Comparison of ENCODE assay signal across 10 cellular contexts in genomic region chr1:229341811-229342304, GRCh38. TPM values are rescaled to one million over a fixed set of nuclear protein-coding genes. Genes with fewer than 3 reads are reported as not detected.
DNase-seq lines count a peak whose midpoint lies in the region; ATAC-seq, FAIRE-seq and TF ChIP-seq lines count a peak whose summit lies in the region.
"Had no signal": no experiment of that assay in that cellular context is flagged by ENCODE, and none has a peak within 500 bp of the region (broad histone marks: within the 10 kb centered on the region; RNA-seq: fewer than 3 reads in every experiment).

No MANE protein-coding gene starts in this region.

- H3K4me3 ChIP-seq in H7 (ENCODE audit: insufficient read depth, low read depth, low read length), result peak overlapping the region; percentile 96
- peak overlapping the region; percentile 77 for H3K4me3 ChIP-seq in LNCaP clone FGC (ENCODE audit: low read depth, low read length)
- peak overlapping the region; percentile 89 to 94 (median 92) for H3K4me3 ChIP-seq in pancreas

- peaks cover 0 to 4% (median 0%) of the 10 kb centered on the region in 3 donors for H3K4me1 ChIP-seq in pancreas

- DNase-seq in DMS 273 (lab: John Stamatoyannopoulos, UW; ENCODE audit: unreplicated experiment) (peak; percentile 85), DMS 273 treated with DMSO at 0.1 percent for 48 hours (lab: John Stamatoyannopoulos, UW) (no peak), H7 (no peak), LNCaP clone FGC (ENCODE audit: low read depth) (no peak), foreskin melanocyte (peak; percentile 18), pancreas (peak in 2 of 6 donors; percentile 39 to 68)
- DNase-seq in activated CD4-positive, alpha-beta T cell treated with anti-CD3 and anti-CD28 coated beads, Interleukin-2, amount 50 U/mL, for 1 hour, result no peak

- intact Hi-C loops in pancreas (cut with DNase I), result no loop called here

- no peaks in the 10 kb centered on the region for H3K36me3 ChIP-seq in H7 (replicated peaks; ENCODE audit: control insufficient read depth, insufficient read depth, low read length)
- no peaks in the 10 kb centered on the region for H3K36me3 ChIP-seq in pancreas

- no peak for FAIRE-seq in pancreas (lab: Jason Lieb, UNC)
- FAIRE-seq: A204.1, endometrium had no signal

- no peaks in the 10 kb centered on the region for H3K9me3 ChIP-seq in pancreas

- peaks cover 24% of the 10 kb centered on the region for H3K27me3 ChIP-seq in H7 (ENCODE audit: control insufficient read depth, insufficient read depth, low read length)
- H3K27me3 ChIP-seq in pancreas, result no peaks in the 10 kb centered on the region

- no peak for TF ChIP-seq CTCF in LNCaP clone FGC (IDR thresholded peaks at IDR 0.05; ENCODE audit: control insufficient read depth, extremely low read depth, insufficient read depth)
- TF ChIP-seq CTCF in VCaP (conservative IDR thresholded peaks at IDR 0.05), result no peak
- TF ChIP-seq CTCF in pancreas (IDR thresholded peaks at IDR 0.05), result no peak

- 0 to 1% methylated on average over 53 to 54 of the region's 54 CpGs for WGBS in pancreas, 2 donors

- peak overlapping the region; percentile 87 for H3K27ac ChIP-seq in VCaP
- H3K27ac ChIP-seq in pancreas, result peak overlapping the region; percentile 57 to 85 (median 73)

- ATAC-seq in pancreas, result peak; percentile 29 to 38 (median 32)

RNA-seq across cellular contexts. Expression of gene CCSAP, which starts 1.0 kb away (rescaled TPM):
- total RNA-seq in H7 (2014; rRNA removed; shearing (Covaris generic)), result 8.6 and 12.8 TPM in 2 replicates
- 1 to 10 TPM in 5 of 6 donors, under 1 TPM in 1; 0.97 to 3.1 (median 1.4) TPM for total RNA-seq in pancreas
- polyA plus RNA-seq in pancreas, result 1 to 10 TPM; 1.7 to 4.6 TPM

Comparison
In these comparisons a context has a peak if more than half of its experiments do, and no peak if none do; other contexts are left out.
1. DNase-seq: peak in DMS 273 (single experiment) and foreskin melanocyte (single experiment); none in DMS 273 treated with DMSO at 0.1 percent for 48 hours (single experiment), H7 (single experiment), LNCaP clone FGC (single experiment) and activated CD4-positive, alpha-beta T cell treated with anti-CD3 and anti-CD28 coated beads, Interleukin-2, amount 50 U/mL, for 1 hour (single experiment).
2. Peak in every context shown above with its lines, with median percentiles within 50 percentile points of each other: H3K4me3 ChIP-seq.